ENCODE assay signal across 8 cellular contexts in genomic region chr6:44237813-44238433, GRCh38. TPM values are rescaled to one million over a fixed set of nuclear protein-coding genes. Genes with fewer than 3 reads are reported as not detected.
A peak's percentile ranks its signal among the peaks of the same experiment; 100 is the strongest.
DNase-seq lines count a peak whose midpoint lies in the region; ATAC-seq and TF ChIP-seq lines count a peak whose summit lies in the region.

No MANE protein-coding gene starts in this region.

- peaks cover 8% of the 10 kb centered on the region for H3K4me1 ChIP-seq in neural progenitor cell

- no peaks in the 10 kb centered on the region for H3K9me3 Mint-ChIP-seq in neural progenitor cell

- peak overlapping the region; percentile 83 for H2AFZ ChIP-seq in neural progenitor cell (replicated peaks)

- peak overlapping the region; percentile 80 for H3K4me2 ChIP-seq in neural progenitor cell

- peak overlapping the region; percentile 54 for H3K4me3 ChIP-seq in neural progenitor cell

- no peak overlapping the region for H3K9ac ChIP-seq in neural progenitor cell

- no peaks in the 10 kb centered on the region for H3K36me3 ChIP-seq in neural progenitor cell

- peaks cover 29% of the 10 kb centered on the region for H3F3A ChIP-seq in neural progenitor cell (ENCODE audit: low read depth)

- H3K79me2 ChIP-seq in neural progenitor cell (ENCODE audit: low read depth): no peaks in the 10 kb centered on the region

- H3K4me3 Mint-ChIP-seq in neural progenitor cell: peak overlapping the region; percentile 80

- peaks cover 7% of the 10 kb centered on the region for H3K27me3 Mint-ChIP-seq in neural progenitor cell (ENCODE audit: insufficient read depth, low read depth)

- peaks cover 30% of the 10 kb centered on the region for H3K4me1 Mint-ChIP-seq in neural progenitor cell

- peaks cover 3% of the 10 kb centered on the region for H3K36me3 Mint-ChIP-seq in neural progenitor cell

- no peaks in the 10 kb centered on the region for H3K9me3 ChIP-seq in neural progenitor cell (ENCODE audit: low read depth)

- no peaks in the 10 kb centered on the region for H4K20me1 ChIP-seq in neural progenitor cell (ENCODE audit: low read depth)

- DNase-seq in COR-L47 (lab: John Stamatoyannopoulos, UW) (peak; percentile 56), HT-29 (ENCODE audit: low spot score) (peak; percentile 83), RPMI8226 (peak; percentile 84), activated gamma-delta T cell treated with Interleukin-2 at 50 U/mL for 16 hours (peak; percentile 78), foreskin melanocyte (peak; percentile 52), neural progenitor cell (ENCODE audit: low spot score) (peak; percentile 87), superior temporal gyrus (ENCODE audit: extremely low spot score) (peak; percentile 88)

- peak; percentile 81 for ATAC-seq in GM19463 (IDR thresholded peaks at IDR 0.05; ENCODE audit: unreplicated experiment)

- peak overlapping the region; percentile 88 for H3K27ac Mint-ChIP-seq in neural progenitor cell

- no peak overlapping the region for H3K27ac ChIP-seq in neural progenitor cell

- no peaks in the 10 kb centered on the region for H3K27me3 ChIP-seq in neural progenitor cell

- peak; percentile 96 for TF ChIP-seq CTCF in neural progenitor cell (IDR thresholded peaks at IDR 0.05)

RNA-seq across cellular contexts. Expression of gene HSP90AB1, which starts 9.0 kb away (rescaled TPM):
- total RNA-seq in HT-29 (2014; rRNA removed; shearing (Covaris generic)): 751 and 810 TPM in 2 replicates
- total RNA-seq in neural progenitor cell (ENCODE audit: low replicate concordance): 1,851 and 2,068 TPM in 2 replicates

RNA-seq across cellular contexts. Expression of gene SLC29A1, which starts 14.5 kb away (rescaled TPM):
- total RNA-seq in HT-29 (2014; rRNA removed; shearing (Covaris generic)): 30.8 and 33.4 TPM in 2 replicates
- 34.8 and 69.7 TPM in 2 replicates for total RNA-seq in neural progenitor cell (ENCODE audit: low replicate concordance)

RNA-seq across cellular contexts. Expression of gene SLC35B2, which starts 19.4 kb away (rescaled TPM):
- 189 and 193 TPM in 2 replicates for total RNA-seq in HT-29 (2014; rRNA removed; shearing (Covaris generic))
- total RNA-seq in neural progenitor cell (ENCODE audit: low replicate concordance): 33.9 and 47.0 TPM in 2 replicates

RNA-seq across cellular contexts. Expression of gene MYMX, which starts 21.2 kb away (rescaled TPM):
- not detected in 2 replicates for total RNA-seq in HT-29 (2014; rRNA removed; shearing (Covaris generic))
- total RNA-seq in neural progenitor cell (ENCODE audit: low replicate concordance): 0.54 and 1.5 TPM in 2 replicates

RNA-seq across cellular contexts. Expression of gene NFKBIE, which starts 27.4 kb away (rescaled TPM):
- total RNA-seq in HT-29 (2014; rRNA removed; shearing (Covaris generic)): 11.2 and 19.3 TPM in 2 replicates
- 5.1 and 15.5 TPM in 2 replicates for total RNA-seq in neural progenitor cell (ENCODE audit: low replicate concordance)
